Comparison of ENCODE assay signal across 21 cellular contexts in genomic region chr12:42343721-42344120, GRCh38. TPM values are rescaled to one million over a fixed set of nuclear protein-coding genes. Genes with fewer than 3 reads are reported as not detected.
DNase-seq lines count a peak whose midpoint lies in the region; ATAC-seq lines count a peak whose summit lies in the region.
"Had no signal": no experiment of that assay in that cellular context is flagged by ENCODE, and none has a peak within 500 bp of the region (broad histone marks: within the 10 kb centered on the region; RNA-seq: fewer than 3 reads in every experiment).

No MANE protein-coding gene starts in this region.

- H3K9me3 Mint-ChIP-seq in activated CD4-positive, alpha-beta T cell treated with anti-CD3 and anti-CD28 coated beads for 36 hours (ENCODE audit: low read depth) = no peaks in the 10 kb centered on the region
- no peaks in the 10 kb centered on the region for H3K9me3 Mint-ChIP-seq in activated CD4-positive, alpha-beta T cell treated with anti-CD3 and anti-CD28 coated beads, Interleukin-2, amount 10 ng/mL, durations not matched to agents 7 days and 5 days
- no peaks in the 10 kb centered on the region for H3K9me3 Mint-ChIP-seq in activated naive CD4-positive, alpha-beta T cell treated with anti-CD3 and anti-CD28 coated beads, Interleukin-2, amount 50 U/mL, for 24 hours
- H3K9me3 Mint-ChIP-seq in activated naive CD4-positive, alpha-beta T cell treated with anti-CD3 and anti-CD28 coated beads for 36 hours = no peaks in the 10 kb centered on the region
- H3K9me3 Mint-ChIP-seq in memory B cell = no peaks in the 10 kb centered on the region

- H3K27me3 Mint-ChIP-seq in activated CD4-positive, alpha-beta T cell treated with anti-CD3 and anti-CD28 coated beads for 36 hours = no peaks in the 10 kb centered on the region
- no peaks in the 10 kb centered on the region for H3K27me3 Mint-ChIP-seq in activated CD4-positive, alpha-beta T cell treated with anti-CD3 and anti-CD28 coated beads, Interleukin-2, amount 10 ng/mL, durations not matched to agents 7 days and 5 days
- no peaks in the 10 kb centered on the region for H3K27me3 Mint-ChIP-seq in activated naive CD4-positive, alpha-beta T cell treated with anti-CD3 and anti-CD28 coated beads, Interleukin-2, amount 50 U/mL, for 24 hours
- no peaks in the 10 kb centered on the region for H3K27me3 Mint-ChIP-seq in activated naive CD4-positive, alpha-beta T cell treated with anti-CD3 and anti-CD28 coated beads for 36 hours (ENCODE audit: low read depth)
- no peaks in the 10 kb centered on the region for H3K27me3 Mint-ChIP-seq in memory B cell

- POLR2A ChIA-PET in activated CD4-positive, alpha-beta T cell treated with anti-CD3 and anti-CD28 coated beads for 36 hours (lab: Charles Lee) = no interaction called here
- POLR2A ChIA-PET in activated CD4-positive, alpha-beta T cell treated with anti-CD3 and anti-CD28 coated beads, Interleukin-2, amount 10 ng/mL, durations not matched to agents 7 days and 5 days (lab: Charles Lee) = no interaction called here

- no peak for DNase-seq in activated CD4-positive, alpha-beta T cell treated with anti-CD3 and anti-CD28 coated beads for 36 hours
- no peak for DNase-seq in activated CD4-positive, alpha-beta T cell treated with anti-CD3 and anti-CD28 coated beads, Interleukin-2, amount 10 ng/mL, durations not matched to agents 7 days and 5 days
- no peak for DNase-seq in activated naive CD4-positive, alpha-beta T cell treated with anti-CD3 and anti-CD28 coated beads for 36 hours
- DNase-seq in NCI-H460 (ENCODE audit: extremely low read depth, low read depth) (peak; percentile 8), memory B cell (ENCODE audit: low spot score in 2 of 2) (no peak)
- DNase-seq: 8988T; EL; GF-D8; H7; NCI-H1092 treated with DMSO at 0.1 percent for 48 hours; NCI-H146; NCI-H2029; NCI-H226; NCI-H524; NCI-H774; NK-92 treated with Interleukin-12 subunit alpha and Interleukin-12 subunit beta, amount 100 ng/mL, for 24 hours; SHP77 treated with DMSO at 0.1 percent for 48 hours had no signal

- peak; percentile 92 for ATAC-seq in activated CD4-positive, alpha-beta T cell treated with anti-CD3 and anti-CD28 coated beads for 36 hours
- no peak for ATAC-seq in memory B cell (ENCODE audit: low read depth)
- no peak for ATAC-seq in GM19324 (IDR thresholded peaks at IDR 0.05; ENCODE audit: low FRiP score, unreplicated experiment)
- no peak for ATAC-seq in HG02642 (IDR thresholded peaks at IDR 0.05; ENCODE audit: poor library complexity, unreplicated experiment)

- no peak overlapping the region for H3K27ac Mint-ChIP-seq in activated CD4-positive, alpha-beta T cell treated with anti-CD3 and anti-CD28 coated beads for 36 hours
- no peak overlapping the region for H3K27ac Mint-ChIP-seq in activated CD4-positive, alpha-beta T cell treated with anti-CD3 and anti-CD28 coated beads, Interleukin-2, amount 10 ng/mL, durations not matched to agents 7 days and 5 days
- peak overlapping the region; percentile 2 for H3K27ac Mint-ChIP-seq in activated naive CD4-positive, alpha-beta T cell treated with anti-CD3 and anti-CD28 coated beads, Interleukin-2, amount 50 U/mL, for 24 hours
- no peak overlapping the region for H3K27ac Mint-ChIP-seq in activated naive CD4-positive, alpha-beta T cell treated with anti-CD3 and anti-CD28 coated beads for 36 hours
- H3K27ac Mint-ChIP-seq in memory B cell = peak overlapping the region; percentile 58
- H3K27ac Mint-ChIP-seq: CD14-positive monocyte had no signal

- no peak overlapping the region for H3K4me3 Mint-ChIP-seq in activated CD4-positive, alpha-beta T cell treated with anti-CD3 and anti-CD28 coated beads for 36 hours
- no peak overlapping the region for H3K4me3 Mint-ChIP-seq in activated CD4-positive, alpha-beta T cell treated with anti-CD3 and anti-CD28 coated beads, Interleukin-2, amount 10 ng/mL, durations not matched to agents 7 days and 5 days
- no peak overlapping the region for H3K4me3 Mint-ChIP-seq in activated naive CD4-positive, alpha-beta T cell treated with anti-CD3 and anti-CD28 coated beads, Interleukin-2, amount 50 U/mL, for 24 hours
- H3K4me3 Mint-ChIP-seq in activated naive CD4-positive, alpha-beta T cell treated with anti-CD3 and anti-CD28 coated beads for 36 hours = no peak overlapping the region
- no peak overlapping the region for H3K4me3 Mint-ChIP-seq in memory B cell
- H3K4me3 Mint-ChIP-seq: CD14-positive monocyte had no signal

- H3K4me1 Mint-ChIP-seq in activated CD4-positive, alpha-beta T cell treated with anti-CD3 and anti-CD28 coated beads for 36 hours = peaks cover 40% of the 10 kb centered on the region
- peaks cover 6% of the 10 kb centered on the region for H3K4me1 Mint-ChIP-seq in activated CD4-positive, alpha-beta T cell treated with anti-CD3 and anti-CD28 coated beads, Interleukin-2, amount 10 ng/mL, durations not matched to agents 7 days and 5 days
- H3K4me1 Mint-ChIP-seq in activated naive CD4-positive, alpha-beta T cell treated with anti-CD3 and anti-CD28 coated beads, Interleukin-2, amount 50 U/mL, for 24 hours = peaks cover 55% of the 10 kb centered on the region
- H3K4me1 Mint-ChIP-seq in activated naive CD4-positive, alpha-beta T cell treated with anti-CD3 and anti-CD28 coated beads for 36 hours (ENCODE audit: low read depth) = peaks cover 37% of the 10 kb centered on the region
- peaks cover 9% of the 10 kb centered on the region for H3K4me1 Mint-ChIP-seq in memory B cell
- H3K4me1 Mint-ChIP-seq: CD14-positive monocyte had no signal

- peaks cover 24% of the 10 kb centered on the region for H3K36me3 Mint-ChIP-seq in activated CD4-positive, alpha-beta T cell treated with anti-CD3 and anti-CD28 coated beads for 36 hours (ENCODE audit: low read depth)
- H3K36me3 Mint-ChIP-seq in activated CD4-positive, alpha-beta T cell treated with anti-CD3 and anti-CD28 coated beads, Interleukin-2, amount 10 ng/mL, durations not matched to agents 7 days and 5 days (ENCODE audit: low read depth) = peaks cover 11% of the 10 kb centered on the region
- H3K36me3 Mint-ChIP-seq in activated naive CD4-positive, alpha-beta T cell treated with anti-CD3 and anti-CD28 coated beads, Interleukin-2, amount 50 U/mL, for 24 hours = peaks cover 8% of the 10 kb centered on the region
- peaks cover 13% of the 10 kb centered on the region for H3K36me3 Mint-ChIP-seq in activated naive CD4-positive, alpha-beta T cell treated with anti-CD3 and anti-CD28 coated beads for 36 hours (ENCODE audit: low read depth)
- H3K36me3 Mint-ChIP-seq in memory B cell = peaks cover 5% of the 10 kb centered on the region

- CTCF ChIA-PET in activated CD4-positive, alpha-beta T cell treated with anti-CD3 and anti-CD28 coated beads for 36 hours (lab: Charles Lee) = interaction anchor here (1.2 kb wide), 2 partner anchors 12 to 29 kb away, joined by 4 to 10 read pairs; no protein-coding TSS in a partner anchor
- CTCF ChIA-PET in activated CD4-positive, alpha-beta T cell treated with anti-CD3 and anti-CD28 coated beads, Interleukin-2, amount 10 ng/mL, durations not matched to agents 7 days and 5 days (lab: Charles Lee) = interaction anchor here (0.6 kb wide), 1 partner anchor 64 kb away, joined by 4 read pairs; no protein-coding TSS in a partner anchor
- CTCF ChIA-PET in activated naive CD4-positive, alpha-beta T cell treated with anti-CD3 and anti-CD28 coated beads for 36 hours (lab: Charles Lee) = interaction anchor here (1.4 to 1.6 kb wide), 2 partner anchors 10 to 29 kb away, joined by 4 read pairs; no protein-coding TSS in a partner anchor

- intact Hi-C loops in activated CD4-positive, alpha-beta T cell treated with anti-CD3 and anti-CD28 coated beads for 36 hours (cut with DNase I, micrococcal nuclease) = loop anchor here in 1 of 2 experiments (2.0 kb wide), 1 partner anchor 29 kb away; no protein-coding TSS in a partner anchor
- intact Hi-C loops in activated naive CD4-positive, alpha-beta T cell treated with anti-CD3 and anti-CD28 coated beads for 36 hours (cut with micrococcal nuclease) = no loop called here

RNA-seq across cellular contexts. Expression of gene PPHLN1, which starts 17.8 kb away (rescaled TPM):
- total RNA-seq in activated CD4-positive, alpha-beta T cell treated with anti-CD3 and anti-CD28 coated beads for 36 hours = 10 to 100 TPM; 86.2 to 90.0 TPM
- 10 to 100 TPM; 83.5 to 84.0 TPM for total RNA-seq in activated CD4-positive, alpha-beta T cell treated with anti-CD3 and anti-CD28 coated beads, Interleukin-2, amount 10 ng/mL, durations not matched to agents 7 days and 5 days
- 10 to 100 TPM; 52.9 to 63.3 TPM for total RNA-seq in activated naive CD4-positive, alpha-beta T cell treated with anti-CD3 and anti-CD28 coated beads for 36 hours
- total RNA-seq in NCI-H460 (2014; rRNA removed; shearing (Covaris generic)) = 54.7 and 78.2 TPM in 2 replicates
- polyA plus RNA-seq in NCI-H460 (2014; cell fraction: nucleus; rRNA removed) = 79.7 and 114 TPM in 2 replicates

RNA-seq across cellular contexts. Expression of gene ZCRB1, which starts 17.8 kb away (rescaled TPM):
- total RNA-seq in activated CD4-positive, alpha-beta T cell treated with anti-CD3 and anti-CD28 coated beads for 36 hours = 100 to 1,000 TPM in 1 of 2 experiments, 10 to 100 TPM in 1; 79.9 to 103 TPM
- total RNA-seq in activated CD4-positive, alpha-beta T cell treated with anti-CD3 and anti-CD28 coated beads, Interleukin-2, amount 10 ng/mL, durations not matched to agents 7 days and 5 days = 10 to 100 TPM; 43.4 to 52.7 TPM
- 10 to 100 TPM; 79.5 to 84.2 TPM for total RNA-seq in activated naive CD4-positive, alpha-beta T cell treated with anti-CD3 and anti-CD28 coated beads for 36 hours
- 94.7 and 115 TPM in 2 replicates for total RNA-seq in NCI-H460 (2014; rRNA removed; shearing (Covaris generic))
- polyA plus RNA-seq in NCI-H460 (2014; cell fraction: nucleus; rRNA removed) = 34.5 and 36.2 TPM in 2 replicates

Comparison
In these comparisons a context has a peak if more than half of its experiments do, and no peak if none do; other contexts are left out.
1. H3K27ac Mint-ChIP-seq: peak in activated naive CD4-positive, alpha-beta T cell treated with anti-CD3 and anti-CD28 coated beads, Interleukin-2, amount 50 U/mL, for 24 hours (single experiment) and memory B cell (single experiment); none in activated CD4-positive, alpha-beta T cell treated with anti-CD3 and anti-CD28 coated beads for 36 hours (single experiment), activated CD4-positive, alpha-beta T cell treated with anti-CD3 and anti-CD28 coated beads, Interleukin-2, amount 10 ng/mL, durations not matched to agents 7 days and 5 days (single experiment) and activated naive CD4-positive, alpha-beta T cell treated with anti-CD3 and anti-CD28 coated beads for 36 hours (single experiment).